ENCODE assay signal across 9 cellular contexts in the genomic region with DNA sequence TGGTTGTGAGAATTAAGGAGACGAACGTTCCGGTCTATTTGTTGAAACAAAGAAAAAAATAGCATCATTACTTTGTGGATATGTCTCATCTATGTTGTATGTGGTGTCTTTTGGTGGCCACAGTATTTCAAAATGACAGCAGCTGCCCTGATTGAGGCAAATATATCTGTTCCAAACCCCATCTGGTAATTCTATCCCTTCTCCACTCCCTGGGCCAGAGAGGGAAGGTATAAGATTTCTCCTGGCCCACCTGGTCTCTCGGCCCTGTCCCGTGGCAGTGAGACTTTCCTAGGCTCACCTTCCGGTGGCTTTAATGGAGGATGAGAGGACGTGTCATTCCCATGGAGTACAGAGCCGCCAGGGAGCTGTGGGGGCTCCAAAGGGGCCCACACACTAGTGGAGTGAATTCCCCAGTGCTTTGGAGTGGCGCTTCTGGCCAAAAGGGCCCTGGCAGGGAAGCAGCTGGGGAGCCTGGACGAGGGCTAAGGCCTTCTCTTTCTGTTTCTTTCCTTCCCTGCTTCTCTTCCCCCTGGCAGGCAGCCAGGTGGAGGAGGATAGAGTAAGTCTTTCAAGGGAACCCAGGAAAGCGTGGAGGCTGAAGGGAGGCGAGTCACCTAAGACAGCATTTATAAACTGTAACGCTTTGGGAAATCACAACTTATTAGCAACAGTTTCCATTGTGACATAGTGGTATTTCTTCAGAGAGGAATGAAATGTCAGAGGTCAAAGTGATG. TPM values are rescaled to one million over a fixed set of nuclear protein-coding genes. Genes with fewer than 3 reads are reported as not detected.
DNase-seq lines count a peak whose midpoint lies in the region; ATAC-seq and TF ChIP-seq lines count a peak whose summit lies in the region.
"Had no signal": no experiment of that assay in that cellular context is flagged by ENCODE, and none has a peak within 500 bp of the region (broad histone marks: within the 10 kb centered on the region; RNA-seq: fewer than 3 reads in every experiment).

No MANE protein-coding gene starts in this region.

- H3K27me3 ChIP-seq in lung (ENCODE audit: control insufficient read depth, insufficient read depth) (no peaks in the 10 kb centered on the region), upper lobe of right lung (no peaks in the 10 kb centered on the region)

- H3K4me1 ChIP-seq in lung (ENCODE audit: control insufficient read depth in 2 of 2, insufficient read depth in 2 of 2, low read length in 2 of 2) (peaks cover 20 to 36% of the 10 kb centered on the region in 2 donors), upper lobe of right lung (peaks cover 64% of the 10 kb centered on the region)

- peak overlapping the region; percentile 50 for H3K27ac Mint-ChIP-seq in activated naive CD4-positive, alpha-beta T cell treated with anti-CD3 and anti-CD28 coated beads for 36 hours

- intact Hi-C loops in activated naive CD4-positive, alpha-beta T cell treated with anti-CD3 and anti-CD28 coated beads for 36 hours (cut with micrococcal nuclease): loop anchor here (10.0 kb wide), 4 partner anchors 243 to 717 kb away; a partner anchor contains a TSS
- intact Hi-C loops in upper lobe of right lung (cut with DNase I): no loop called here

- CTCF ChIA-PET in activated naive CD4-positive, alpha-beta T cell treated with anti-CD3 and anti-CD28 coated beads for 36 hours (lab: Charles Lee): interaction anchor here (0.6 kb wide), 1 partner anchor 209 kb away, joined by 3 read pairs; no protein-coding TSS in a partner anchor

- H3K4me1 Mint-ChIP-seq in activated naive CD4-positive, alpha-beta T cell treated with anti-CD3 and anti-CD28 coated beads for 36 hours (ENCODE audit: low read depth): peaks cover 51% of the 10 kb centered on the region

- DNase-seq in activated naive CD4-positive, alpha-beta T cell treated with anti-CD3 and anti-CD28 coated beads for 36 hours: no peak
- DNase-seq in activated naive CD4-positive, alpha-beta T cell treated with Interleukin-2 at 50 U/mL for 16 hours: no peak
- DNase-seq in cardiac fibroblast (ENCODE audit: low read depth in 2 of 2) (peak; percentile 71 to 79), lung (ENCODE audit: low spot score) (no peak), upper lobe of right lung (no peak), SK-N-DZ (ENCODE audit: low spot score) (no peak), COR-L47 (lab: John Stamatoyannopoulos, UW) (no peak)
- DNase-seq in stimulated activated CD8-positive, alpha-beta memory T cell treated with anti-CD3 and anti-CD28 coated beads, Interleukin-4, amount 100 ng/mL, for 48 hours: no peak
- DNase-seq: DMS153 had no signal

- H3K9me3 Mint-ChIP-seq in activated naive CD4-positive, alpha-beta T cell treated with anti-CD3 and anti-CD28 coated beads for 36 hours: no peaks in the 10 kb centered on the region

- H3K27me3 Mint-ChIP-seq in activated naive CD4-positive, alpha-beta T cell treated with anti-CD3 and anti-CD28 coated beads for 36 hours (ENCODE audit: low read depth): no peaks in the 10 kb centered on the region

- H3K36me3 Mint-ChIP-seq in activated naive CD4-positive, alpha-beta T cell treated with anti-CD3 and anti-CD28 coated beads for 36 hours (ENCODE audit: low read depth): peaks cover 35% of the 10 kb centered on the region

- H3K9me3 ChIP-seq in lung (ENCODE audit: control insufficient read depth in 2 of 2, insufficient read depth in 1 of 2, low read length in 1 of 2): no peaks in the 10 kb centered on the region
- H3K9me3 ChIP-seq in upper lobe of right lung: no peaks in the 10 kb centered on the region

- H3K4me3 ChIP-seq in cardiac fibroblast (replicated peaks in 1 of 2; ENCODE audit: low read depth in 2 of 2, low read length in 2 of 2): peak overlapping the region; percentile 25 to 96
- no peak overlapping the region for H3K4me3 ChIP-seq in lung
- peak overlapping the region; percentile 95 for H3K4me3 ChIP-seq in upper lobe of right lung

- 67 to 71% methylated on average over 13 of the region's 13 CpGs for WGBS in lung, 2 donors

- H3K27ac ChIP-seq in lung (ENCODE audit: low read depth in 1 of 2, low read length in 1 of 2) (peak overlapping the region; percentile 43 to 64), upper lobe of right lung (peak overlapping the region; percentile 75)

- no peak overlapping the region for H3K4me3 Mint-ChIP-seq in activated naive CD4-positive, alpha-beta T cell treated with anti-CD3 and anti-CD28 coated beads for 36 hours

- ATAC-seq in lung (ENCODE audit: insufficient read depth, low FRiP score) (no peak), upper lobe of right lung (no peak)

- H3K36me3 ChIP-seq in lung (ENCODE audit: control insufficient read depth in 2 of 2, insufficient read depth in 2 of 2, low read length in 2 of 2) (peaks cover 8 to 21% of the 10 kb centered on the region in 2 donors), upper lobe of right lung (peaks cover 31% of the 10 kb centered on the region)

- TF ChIP-seq CTCF in cardiac fibroblast (IDR thresholded peaks at IDR 0.05; ENCODE audit: low read depth, low read length) (no peak), lung (IDR thresholded peaks at IDR 0.05; ENCODE audit: control extremely low read depth, extremely low read depth) (no peak), upper lobe of right lung (IDR thresholded peaks at IDR 0.05) (no peak)

RNA-seq across cellular contexts. Expression of a gene that starts 5.6 kb away (rescaled TPM):
- total RNA-seq in activated naive CD4-positive, alpha-beta T cell treated with anti-CD3 and anti-CD28 coated beads for 36 hours: 100 to 1,000 TPM; 102 to 110 TPM
- total RNA-seq in lung (10 to 100 TPM; 40.0 to 97.0 TPM), upper lobe of right lung (123 TPM)
- polyA plus RNA-seq in lung: 10 to 100 TPM; 23.5 to 97.9 TPM
- 0.57 and 0.89 TPM in 2 replicates for polyA plus RNA-seq in SK-N-DZ (2014; cell fraction: cytosol; rRNA removed)
- polyA plus RNA-seq in SK-N-DZ (2014; cell fraction: nucleus; rRNA removed): 0.38 and 1.3 TPM in 2 replicates

Comparison
In these comparisons a context has a peak if more than half of its experiments do, and no peak if none do; other contexts are left out.
1. DNase-seq: peak in cardiac fibroblast (2 of 2); none in activated naive CD4-positive, alpha-beta T cell treated with anti-CD3 and anti-CD28 coated beads for 36 hours (single experiment), activated naive CD4-positive, alpha-beta T cell treated with Interleukin-2 at 50 U/mL for 16 hours (single experiment), lung (single experiment), upper lobe of right lung (single experiment), stimulated activated CD8-positive, alpha-beta memory T cell treated with anti-CD3 and anti-CD28 coated beads, Interleukin-4, amount 100 ng/mL, for 48 hours (single experiment), SK-N-DZ (single experiment) and COR-L47 (single experiment).